14 cellular contexts compared by ENCODE assay signal in genomic region chrX:107157618-107158017, GRCh38. TPM values are rescaled to one million over a fixed set of nuclear protein-coding genes. Genes with fewer than 3 reads are reported as not detected.
"Had no signal": no experiment of that assay in that cellular context is flagged by ENCODE, and none has a peak within 500 bp of the region (broad histone marks: within the 10 kb centered on the region; RNA-seq: fewer than 3 reads in every experiment).

No MANE protein-coding gene starts in this region.

RNA-seq across cellular contexts. Expression of gene DNAAF6, which starts 48.8 kb away (rescaled TPM):
- total RNA-seq: activated B cell treated with CpG ODN at 0.5 μM for 24 hours; activated CD4-positive, alpha-beta memory T cell treated with anti-CD3 and anti-CD28 coated beads for 36 hours; activated CD4-positive, alpha-beta memory T cell treated with anti-CD3 and anti-CD28 coated beads, Interleukin-2, amount 10 ng/mL, durations not matched to agents 7 days and 5 days; activated CD4-positive, alpha-beta T cell treated with anti-CD3 and anti-CD28 coated beads for 36 hours; activated CD4-positive, alpha-beta T cell treated with anti-CD3 and anti-CD28 coated beads, Interleukin-2, amount 10 ng/mL, durations not matched to agents 24 days and 14 days; activated CD4-positive, alpha-beta T cell treated with anti-CD3 and anti-CD28 coated beads, Interleukin-2, amount 10 ng/mL, durations not matched to agents 7 days and 5 days; activated CD8-positive, alpha-beta memory T cell treated with anti-CD3 and anti-CD28 coated beads for 36 hours; activated CD8-positive, alpha-beta memory T cell treated with anti-CD3 and anti-CD28 coated beads, Interleukin-2, amount 10 ng/mL, durations not matched to agents 7 days and 5 days; activated CD8-positive, alpha-beta T cell treated with anti-CD3 and anti-CD28 coated beads for 36 hours; activated CD8-positive, alpha-beta T cell treated with anti-CD3 and anti-CD28 coated beads, Interleukin-2, amount 10 ng/mL, durations not matched to agents 7 days and 5 days; T-helper 1 cell treated with Interleukin-12 subunit alpha and Interleukin-12 subunit beta and Interleukin-4 antibody, amounts not matched to agents 30 ng/mL and 1 ng/mL, for 36 hours; T-helper 17 cell; T-helper 2 cell treated with Interferon-gamma antibody and Interleukin-4, amounts not matched to agents 100 ng/mL and 5 ng/mL, for 36 hours; WTC11 had no signal
